ENCODE assay signal across 20 cellular contexts in the genomic region with DNA sequence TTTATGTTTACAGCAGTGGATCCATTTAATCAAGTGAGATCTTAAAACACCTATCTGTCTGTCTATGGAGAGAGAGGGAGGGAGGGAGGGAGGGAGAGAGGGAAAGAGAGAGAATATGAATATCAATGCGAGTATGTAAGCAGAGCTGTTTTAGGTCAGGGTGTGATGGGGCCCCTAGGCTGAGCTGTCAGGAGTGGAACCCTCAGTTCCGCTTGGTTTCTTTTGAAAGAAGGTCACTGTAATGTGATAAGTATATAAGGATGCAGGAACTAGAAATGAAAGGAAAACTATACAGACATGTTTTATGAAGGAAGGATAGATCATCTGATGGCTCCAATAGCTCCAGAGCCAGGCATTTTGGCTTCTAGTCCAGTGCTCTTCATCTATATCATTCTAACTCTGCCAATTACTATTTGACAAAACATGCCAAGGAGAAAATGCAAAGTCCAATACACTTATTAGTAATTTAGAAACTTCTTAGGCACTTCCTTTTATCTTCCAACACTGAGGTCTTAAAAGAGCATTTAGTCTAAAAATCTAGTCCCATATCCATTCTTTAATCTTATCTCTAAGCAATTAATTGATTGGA.
A peak's percentile ranks its signal among the peaks of the same experiment; 100 is the strongest.
DNase-seq lines count a peak whose midpoint lies in the region; FAIRE-seq and TF ChIP-seq lines count a peak whose summit lies in the region.
"Had no signal": no experiment of that assay in that cellular context is flagged by ENCODE, and none has a peak within 500 bp of the region (broad histone marks: within the 10 kb centered on the region; RNA-seq: fewer than 3 reads in every experiment).

No MANE protein-coding gene starts in this region.

- DNase-seq in DMS153 treated with DMSO at 0.1 percent for 48 hours (lab: John Stamatoyannopoulos, UW; ENCODE audit: unreplicated experiment) = peak; percentile 14
- DNase-seq in GM19239 (ENCODE audit: insufficient read length, low spot score) = no peak
- peak; percentile 86 to 91 for DNase-seq in NCI-H187 (lab: John Stamatoyannopoulos, UW)
- DNase-seq in NCI-H69 (lab: John Stamatoyannopoulos, UW) = peak; percentile 72
- DNase-seq in endothelial cell (ENCODE audit: low spot score) = no peak
- no peak for DNase-seq in DMS 273 treated with DMSO at 0.1 percent for 48 hours (lab: John Stamatoyannopoulos, UW)
- DNase-seq in activated CD4-positive, alpha-beta T cell treated with anti-CD3 and anti-CD28 coated beads for 1 hour = no peak
- no peak for DNase-seq in midbrain (lab: John Stamatoyannopoulos, UW)
- DNase-seq: ACHN; activated CD4-positive, alpha-beta T cell treated with anti-CD3 and anti-CD28 coated beads, Interleukin-2, amount 50 U/mL, for 48 hours; activated effector memory CD4-positive, alpha-beta T cell treated with Interleukin-2 at 50 U/mL for 16 hours; Caco-2; head of caudate nucleus; mammary epithelial cell; NCI-H1417 treated with DMSO at 0.1 percent for 48 hours; NCI-H2227 treated with DMSO at 0.1 percent for 48 hours; stimulated activated CD4-positive, alpha-beta T cell treated with anti-CD3 and anti-CD28 coated beads, Interleukin-4, amount 100 ng/mL, for 4 hours; stimulated activated naive CD8-positive, alpha-beta T cell treated with anti-CD3 and anti-CD28 coated beads, Interleukin-15, Interleukin-2, amounts not matched to agents 100 U/mL and 50 U/mL, for 24 hours had no signal

- H3K36me3 Mint-ChIP-seq in endothelial cell (ENCODE audit: low read depth, unreplicated experiment) = no peaks in the 10 kb centered on the region

- H3K27me3 Mint-ChIP-seq in endothelial cell (ENCODE audit: unreplicated experiment) = peaks cover 3% of the 10 kb centered on the region
- H3K27me3 Mint-ChIP-seq: brain had no signal

- H3K4me1 Mint-ChIP-seq in endothelial cell (ENCODE audit: unreplicated experiment) = peaks cover 5% of the 10 kb centered on the region

- H3K4me3 Mint-ChIP-seq in endothelial cell (ENCODE audit: unreplicated experiment) = no peak overlapping the region
- H3K4me3 Mint-ChIP-seq: brain had no signal

- FAIRE-seq in GM19239 (lab: Jason Lieb, UNC) = peak; percentile 47
- FAIRE-seq: K562 had no signal

- no peak for TF ChIP-seq CTCF in endothelial cell (IDR thresholded peaks at IDR 0.05; ENCODE audit: unreplicated experiment)

- H3K9me3 Mint-ChIP-seq in endothelial cell (ENCODE audit: unreplicated experiment) = no peaks in the 10 kb centered on the region

- H3K27ac Mint-ChIP-seq in endothelial cell (ENCODE audit: unreplicated experiment) = no peak overlapping the region
- H3K27ac Mint-ChIP-seq: brain had no signal

Comparison
In these comparisons a context has a peak if more than half of its experiments do, and no peak if none do; other contexts are left out.
1. DNase-seq: peak in DMS153 treated with DMSO at 0.1 percent for 48 hours (single experiment), NCI-H187 (2 of 2) and NCI-H69 (single experiment); none in GM19239 (single experiment), endothelial cell (single experiment), DMS 273 treated with DMSO at 0.1 percent for 48 hours (single experiment), activated CD4-positive, alpha-beta T cell treated with anti-CD3 and anti-CD28 coated beads for 1 hour (single experiment) and midbrain (single experiment).